1 cellular context compared by ENCODE assay signal in genomic region chr7:21413502-21413901, GRCh38.
TF ChIP-seq lines count a peak whose summit lies in the region.

No MANE protein-coding gene starts in this region.

TF ChIP-seq in K562, 482 proteins besides CTCF, POLR2A, EP300 and RAD21 (continued from another document and continues in another):
- peak; percentile 22; the same call in 1 of the 2 replicates for TF ChIP-seq SMAD4 (CRISPR knock-in tag; conservative IDR thresholded peaks at IDR 0.05)
- TF ChIP-seq DNMT1 (IDR thresholded peaks at IDR 0.05), result no peak
- no peak for TF ChIP-seq NFE2 (IDR thresholded peaks at IDR 0.05; ENCODE audit: low read depth)
- TF ChIP-seq SAFB (IDR thresholded peaks at IDR 0.05; ENCODE audit: borderline replicate concordance, low read depth, low read length), result no peak
- no peak for TF ChIP-seq ZKSCAN8 (CRISPR knock-in tag; IDR thresholded peaks at IDR 0.05)
- TF ChIP-seq ZNF253 (CRISPR knock-in tag; conservative IDR thresholded peaks at IDR 0.05), result no peak
- TF ChIP-seq ZNF76 (CRISPR knock-in tag; IDR thresholded peaks at IDR 0.05; ENCODE audit: borderline replicate concordance), result no peak
- TF ChIP-seq ZNF324 (CRISPR knock-in tag; IDR thresholded peaks at IDR 0.05), result no peak
- TF ChIP-seq TCF3 (CRISPR knock-in tag; IDR thresholded peaks at IDR 0.05), result peak; percentile 67
- no peak for TF ChIP-seq ZNF436 (CRISPR knock-in tag; IDR thresholded peaks at IDR 0.05)
- TF ChIP-seq CEBPB (tag; IDR thresholded peaks at IDR 0.05), result no peak
- TF ChIP-seq ARID1B (IDR thresholded peaks at IDR 0.05), result peak; percentile 81
- TF ChIP-seq BMI1 (IDR thresholded peaks at IDR 0.05; ENCODE audit: low read length), result no peak
- TF ChIP-seq FOS (IDR thresholded peaks at IDR 0.05; ENCODE audit: extremely low read depth, insufficient read length), result no peak
- TF ChIP-seq RBM17 (IDR thresholded peaks at IDR 0.05; ENCODE audit: borderline replicate concordance, low read depth, low read length), result no peak
- no peak for TF ChIP-seq TAF1 (IDR thresholded peaks at IDR 0.05; ENCODE audit: control insufficient read depth, extremely low read depth, insufficient read depth, low read length, severe bottlenecking)
- no peak for TF ChIP-seq FOXA3 (CRISPR knock-in tag; conservative IDR thresholded peaks at IDR 0.05 in 1 of 2, IDR thresholded peaks at IDR 0.05 in 1 of 2)
- TF ChIP-seq ZFX (CRISPR knock-in tag; IDR thresholded peaks at IDR 0.05), result no peak
- TF ChIP-seq MYBL2 (IDR thresholded peaks at IDR 0.05; ENCODE audit: low read depth), result no peak
- TF ChIP-seq MYBL2 (CRISPR knock-in tag; IDR thresholded peaks at IDR 0.05; ENCODE audit: borderline replicate concordance), result no peak
- TF ChIP-seq POLR3G (IDR thresholded peaks at IDR 0.05; ENCODE audit: extremely low read depth, insufficient read length, insufficient replicate concordance), result no peak
- peak; percentile 67 for TF ChIP-seq TAL1 (IDR thresholded peaks at IDR 0.05)
- TF ChIP-seq CREBBP (IDR thresholded peaks at IDR 0.05; ENCODE audit: low read depth, low read length), result no peak
- no peak for TF ChIP-seq ZNF79 (CRISPR knock-in tag; IDR thresholded peaks at IDR 0.05; ENCODE audit: low read depth)
- no peak for TF ChIP-seq TSHZ1 (CRISPR knock-in tag; IDR thresholded peaks at IDR 0.05)
- no peak for TF ChIP-seq KAT2B (IDR thresholded peaks at IDR 0.05; ENCODE audit: low read depth, low read length)
- TF ChIP-seq HDAC1 (IDR thresholded peaks at IDR 0.05), result peak in 1 of 2 experiments; percentile 26; a peak in 1 of 4 replicates
- 0 out of 2 replicates have a peak, but pooled peaks have one; percentile 3 for TF ChIP-seq JUND (IDR thresholded peaks at IDR 0.05; ENCODE audit: borderline replicate concordance, low read depth, low read length)
- no peak for TF ChIP-seq JUND (tag; IDR thresholded peaks at IDR 0.05; ENCODE audit: borderline replicate concordance, low read depth, low read length)
- no peak for TF ChIP-seq SLC30A9 (CRISPR knock-in tag; IDR thresholded peaks at IDR 0.05)
- TF ChIP-seq MEF2D (tag; conservative IDR thresholded peaks at IDR 0.05; ENCODE audit: low read depth), result no peak
- TF ChIP-seq MTF1 (CRISPR knock-in tag; IDR thresholded peaks at IDR 0.05; ENCODE audit: borderline replicate concordance), result no peak
- TF ChIP-seq ZNF23 (CRISPR knock-in tag; IDR thresholded peaks at IDR 0.05), result no peak
- TF ChIP-seq ETV6 (IDR thresholded peaks at IDR 0.05; ENCODE audit: borderline replicate concordance in 1 of 2, low read depth in 2 of 2, low read length in 1 of 2), result no peak
- TF ChIP-seq ETV6 (CRISPR knock-in tag; IDR thresholded peaks at IDR 0.05; ENCODE audit: borderline replicate concordance), result no peak
- no peak for TF ChIP-seq CHAMP1 (IDR thresholded peaks at IDR 0.05)
- no peak for TF ChIP-seq ZNF3 (CRISPR knock-in tag; IDR thresholded peaks at IDR 0.05)
- no peak for TF ChIP-seq BCL6 (CRISPR knock-in tag; IDR thresholded peaks at IDR 0.05)
- TF ChIP-seq ZNF398 (CRISPR knock-in tag; IDR thresholded peaks at IDR 0.05), result no peak
- TF ChIP-seq KDM1A (IDR thresholded peaks at IDR 0.05), result 0 out of 4 replicates have a peak, but pooled peaks of 1 of the 2 experiments have one; percentile 19
- no peak for TF ChIP-seq PTBP1 (IDR thresholded peaks at IDR 0.05; ENCODE audit: low read depth, low read length)
- TF ChIP-seq MGA (IDR thresholded peaks at IDR 0.05), result no peak
- TF ChIP-seq FIP1L1 (IDR thresholded peaks at IDR 0.05; ENCODE audit: low read depth, low read length, poor library complexity, severe bottlenecking), result no peak
- no peak for TF ChIP-seq TBP (optimal IDR thresholded peaks at IDR 0.05; ENCODE audit: low read depth, low read length)
- TF ChIP-seq SREBF1 (IDR thresholded peaks at IDR 0.05; ENCODE audit: borderline replicate concordance, low read depth, low read length), result no peak
- no peak for TF ChIP-seq ZBTB26 (CRISPR knock-in tag; IDR thresholded peaks at IDR 0.05)
- TF ChIP-seq SMARCE1 (IDR thresholded peaks at IDR 0.05), result peak; percentile 61; the same call in 1 of the 2 replicates
